25 cellular contexts compared by ENCODE assay signal in genomic region chr2:66323496-66323895, GRCh38.
"Had no signal": no experiment of that assay in that cellular context is flagged by ENCODE, and none has a peak within 500 bp of the region (broad histone marks: within the 10 kb centered on the region; RNA-seq: fewer than 3 reads in every experiment).

No MANE protein-coding gene starts in this region.

- H3K27me3 ChIP-seq: breast epithelium, hepatocyte, neutrophil, right lobe of liver, transverse colon had no signal

- H3K27me3 Mint-ChIP-seq: activated B cell treated with CpG ODN at 0.5 μM for 24 hours; activated CD4-positive, alpha-beta T cell treated with anti-CD3 and anti-CD28 coated beads for 36 hours; activated CD8-positive, alpha-beta memory T cell treated with anti-CD3 and anti-CD28 coated beads, Interleukin-2, amount 10 ng/mL, durations not matched to agents 7 days and 5 days; central memory CD8-positive, alpha-beta T cell; naive thymus-derived CD4-positive, alpha-beta T cell had no signal

- H3K36me3 ChIP-seq: breast epithelium, gastrocnemius medialis, neutrophil, right lobe of liver, transverse colon had no signal

- H3K79me2 ChIP-seq: hepatocyte had no signal

- H3K4me1 Mint-ChIP-seq: activated B cell treated with CpG ODN at 0.5 μM for 24 hours; activated CD4-positive, alpha-beta T cell treated with anti-CD3 and anti-CD28 coated beads for 36 hours; activated CD8-positive, alpha-beta memory T cell treated with anti-CD3 and anti-CD28 coated beads, Interleukin-2, amount 10 ng/mL, durations not matched to agents 7 days and 5 days; central memory CD8-positive, alpha-beta T cell; naive thymus-derived CD4-positive, alpha-beta T cell had no signal

- H3K36me3 Mint-ChIP-seq: activated CD8-positive, alpha-beta memory T cell treated with anti-CD3 and anti-CD28 coated beads, Interleukin-2, amount 10 ng/mL, durations not matched to agents 7 days and 5 days; activated naive CD4-positive, alpha-beta T cell treated with anti-CD3 and anti-CD28 coated beads, Interleukin-2, amount 50 U/mL, for 72 hours; naive thymus-derived CD4-positive, alpha-beta T cell had no signal

- H3K4me3 Mint-ChIP-seq: activated B cell treated with CpG ODN at 0.5 μM for 24 hours; activated CD4-positive, alpha-beta T cell treated with anti-CD3 and anti-CD28 coated beads for 36 hours; activated CD8-positive, alpha-beta memory T cell treated with anti-CD3 and anti-CD28 coated beads, Interleukin-2, amount 10 ng/mL, durations not matched to agents 7 days and 5 days; activated CD8-positive, alpha-beta T cell treated with anti-CD3 and anti-CD28 coated beads, Interleukin-2, amount 10 ng/mL, durations not matched to agents 7 days and 5 days; activated T-cell treated with anti-CD3 and anti-CD28 coated beads, Interleukin-2, amount 50 U/mL, for 72 hours; central memory CD8-positive, alpha-beta T cell; naive thymus-derived CD4-positive, alpha-beta T cell had no signal

- H2AFZ ChIP-seq: hepatocyte had no signal

- H3K27ac Mint-ChIP-seq: activated B cell treated with CpG ODN at 0.5 μM for 24 hours; activated CD4-positive, alpha-beta T cell treated with anti-CD3 and anti-CD28 coated beads for 36 hours; activated CD8-positive, alpha-beta memory T cell treated with anti-CD3 and anti-CD28 coated beads, Interleukin-2, amount 10 ng/mL, durations not matched to agents 7 days and 5 days; activated CD8-positive, alpha-beta T cell treated with anti-CD3 and anti-CD28 coated beads, Interleukin-2, amount 10 ng/mL, durations not matched to agents 7 days and 5 days; activated naive CD4-positive, alpha-beta T cell treated with anti-CD3 and anti-CD28 coated beads, Interleukin-2, amount 50 U/mL, for 72 hours; activated T-cell treated with anti-CD3 and anti-CD28 coated beads, Interleukin-2, amount 50 U/mL, for 72 hours; naive thymus-derived CD4-positive, alpha-beta T cell had no signal

- DNase-seq: activated B cell treated with CpG ODN at 0.5 μM for 24 hours; activated CD4-positive, alpha-beta T cell treated with anti-CD3 and anti-CD28 coated beads for 36 hours; activated CD8-positive, alpha-beta memory T cell treated with anti-CD3 and anti-CD28 coated beads, Interleukin-2, amount 10 ng/mL, durations not matched to agents 7 days and 5 days; activated CD8-positive, alpha-beta T cell treated with anti-CD3 and anti-CD28 coated beads, Interleukin-2, amount 10 ng/mL, durations not matched to agents 7 days and 5 days; activated naive CD4-positive, alpha-beta T cell; activated T-cell treated with anti-CD3 and anti-CD28 coated beads, Interleukin-2, amount 50 U/mL, for 72 hours; dermis blood vessel endothelial cell; effector CD4-positive, alpha-beta T cell; erythroblast; gastrocnemius medialis; islet precursor cell; left cardiac atrium; mammary epithelial cell; midbrain; naive thymus-derived CD4-positive, alpha-beta T cell; right lobe of liver; stimulated activated CD4-positive, alpha-beta T cell treated with anti-CD3 and anti-CD28 coated beads, Interleukin-2, amount 100 ng/mL, for 48 hours; stimulated activated naive CD4-positive, alpha-beta T cell treated with Interleukin-2 at 50 U/mL for 16 hours; T-helper 2 cell; transverse colon had no signal

- ATAC-seq: activated CD4-positive, alpha-beta T cell treated with anti-CD3 and anti-CD28 coated beads for 36 hours; activated CD8-positive, alpha-beta memory T cell treated with anti-CD3 and anti-CD28 coated beads, Interleukin-2, amount 10 ng/mL, durations not matched to agents 7 days and 5 days; activated CD8-positive, alpha-beta T cell treated with anti-CD3 and anti-CD28 coated beads, Interleukin-2, amount 10 ng/mL, durations not matched to agents 7 days and 5 days; activated naive CD4-positive, alpha-beta T cell treated with anti-CD3 and anti-CD28 coated beads, Interleukin-2, amount 50 U/mL, for 72 hours; activated T-cell treated with anti-CD3 and anti-CD28 coated beads, Interleukin-2, amount 50 U/mL, for 72 hours; gastrocnemius medialis; left cardiac atrium; naive thymus-derived CD4-positive, alpha-beta T cell; right lobe of liver had no signal

- H3K27ac ChIP-seq: breast epithelium, gastrocnemius medialis, hepatocyte, neutrophil, right lobe of liver had no signal

- H3K4me3 ChIP-seq: breast epithelium, gastrocnemius medialis, hepatocyte, right lobe of liver, transverse colon had no signal

- H3K4me1 ChIP-seq: breast epithelium, gastrocnemius medialis, right lobe of liver, transverse colon had no signal

- H3K4me2 ChIP-seq: hepatocyte had no signal

- H3K9me3 Mint-ChIP-seq: activated B cell treated with CpG ODN at 0.5 μM for 24 hours; activated naive CD4-positive, alpha-beta T cell treated with anti-CD3 and anti-CD28 coated beads, Interleukin-2, amount 50 U/mL, for 72 hours had no signal
